ENCODE assay signal across 12 cellular contexts in the genomic region with DNA sequence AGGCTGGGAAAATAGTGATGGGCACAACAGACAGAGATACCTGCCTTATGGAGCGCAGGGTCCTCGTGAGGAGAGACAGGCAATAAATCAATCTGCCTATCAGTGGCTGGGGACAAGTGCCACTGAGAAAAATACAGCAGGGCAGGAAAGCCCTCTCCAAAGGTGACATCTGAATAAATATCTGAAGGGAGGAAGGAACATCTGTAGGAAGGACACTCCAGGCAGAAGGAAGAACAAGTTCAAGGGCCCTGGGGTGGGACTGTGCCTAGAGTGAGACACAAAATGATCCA.
"Had no signal": no experiment of that assay in that cellular context is flagged by ENCODE, and none has a peak within 500 bp of the region (broad histone marks: within the 10 kb centered on the region; RNA-seq: fewer than 3 reads in every experiment).

No MANE protein-coding gene starts in this region.

- DNase-seq: activated CD4-positive, alpha-beta T cell treated with anti-CD3 and anti-CD28 coated beads, Interleukin-2, amount 10 ng/mL, durations not matched to agents 7 days and 5 days; activated CD8-positive, alpha-beta T cell treated with anti-CD3 and anti-CD28 coated beads, Interleukin-2, amount 10 ng/mL, durations not matched to agents 7 days and 5 days; activated naive CD4-positive, alpha-beta T cell treated with anti-CD3 and anti-CD28 coated beads, Interleukin-2, amount 50 U/mL, for 16 hours; activated T-cell treated with anti-CD3 and anti-CD28 coated beads, Interleukin-2, amount 50 U/mL, for 24 hours; foreskin melanocyte; mesendoderm; natural killer cell; stimulated activated naive CD8-positive, alpha-beta T cell treated with anti-CD3 and anti-CD28 coated beads, Interleukin-15, Interleukin-2, amounts not matched to agents 100 U/mL and 50 U/mL, for 24 hours; T1000; transverse colon; uterus had no signal

- H3K4me3 ChIP-seq: ascending aorta, transverse colon, uterus had no signal

- H3K9me3 ChIP-seq: ascending aorta, transverse colon, uterus had no signal

- H3K27me3 Mint-ChIP-seq: activated CD4-positive, alpha-beta T cell treated with anti-CD3 and anti-CD28 coated beads, Interleukin-2, amount 10 ng/mL, durations not matched to agents 7 days and 5 days; activated T-cell treated with anti-CD3 and anti-CD28 coated beads, Interleukin-2, amount 50 U/mL, for 24 hours had no signal

- H3K27me3 ChIP-seq: ascending aorta, transverse colon, uterus had no signal

- H3K9me3 Mint-ChIP-seq: activated CD4-positive, alpha-beta T cell treated with anti-CD3 and anti-CD28 coated beads, Interleukin-2, amount 10 ng/mL, durations not matched to agents 7 days and 5 days; activated T-cell treated with anti-CD3 and anti-CD28 coated beads, Interleukin-2, amount 50 U/mL, for 24 hours; natural killer cell had no signal

- H3K27ac ChIP-seq: ascending aorta, transverse colon, uterus had no signal

- H3K27ac Mint-ChIP-seq: activated CD4-positive, alpha-beta T cell treated with anti-CD3 and anti-CD28 coated beads, Interleukin-2, amount 10 ng/mL, durations not matched to agents 7 days and 5 days; activated CD8-positive, alpha-beta T cell treated with anti-CD3 and anti-CD28 coated beads, Interleukin-2, amount 10 ng/mL, durations not matched to agents 7 days and 5 days; natural killer cell had no signal

- H3K36me3 ChIP-seq: transverse colon, uterus had no signal

- H3K4me3 Mint-ChIP-seq: activated CD4-positive, alpha-beta T cell treated with anti-CD3 and anti-CD28 coated beads, Interleukin-2, amount 10 ng/mL, durations not matched to agents 7 days and 5 days; activated CD8-positive, alpha-beta T cell treated with anti-CD3 and anti-CD28 coated beads, Interleukin-2, amount 10 ng/mL, durations not matched to agents 7 days and 5 days; activated T-cell treated with anti-CD3 and anti-CD28 coated beads, Interleukin-2, amount 50 U/mL, for 24 hours; natural killer cell had no signal

- ATAC-seq: activated CD8-positive, alpha-beta T cell treated with anti-CD3 and anti-CD28 coated beads, Interleukin-2, amount 10 ng/mL, durations not matched to agents 7 days and 5 days; natural killer cell; stimulated activated naive CD8-positive, alpha-beta T cell treated with anti-CD3 and anti-CD28 coated beads, Interleukin-15, Interleukin-2, amounts not matched to agents 100 U/mL and 50 U/mL, for 24 hours had no signal

- H3K36me3 Mint-ChIP-seq: natural killer cell had no signal
